15 cellular contexts compared by ENCODE assay signal in genomic region chr10:125882596-125882995, GRCh38. TPM values are rescaled to one million over a fixed set of nuclear protein-coding genes. Genes with fewer than 3 reads are reported as not detected.
DNase-seq lines count a peak whose midpoint lies in the region; ATAC-seq, FAIRE-seq and TF ChIP-seq lines count a peak whose summit lies in the region.
"Had no signal": no experiment of that assay in that cellular context is flagged by ENCODE, and none has a peak within 500 bp of the region (broad histone marks: within the 10 kb centered on the region; RNA-seq: fewer than 3 reads in every experiment).

No MANE protein-coding gene starts in this region.

- H4K20me1 ChIP-seq in endothelial cell of umbilical vein (replicated peaks; ENCODE audit: control insufficient read depth, extremely low read depth, insufficient read depth, low read length): no peaks in the 10 kb centered on the region

- peaks cover 68% of the 10 kb centered on the region for H3K4me1 ChIP-seq in Panc1 (ENCODE audit: control insufficient read depth, insufficient read depth, low read length)
- peaks cover 4% of the 10 kb centered on the region for H3K4me1 ChIP-seq in endothelial cell of umbilical vein (ENCODE audit: control insufficient read depth, extremely low read depth, insufficient read depth, low read length)
- no peaks in the 10 kb centered on the region for H3K4me1 ChIP-seq in spleen

- POLR2A ChIA-PET in Panc1 (lab: Charles Lee): interaction anchor here (1.1 kb wide), 2 partner anchors 9 to 15 kb away, joined by 3 read pairs; no protein-coding TSS in a partner anchor
- POLR2A ChIA-PET in endothelial cell of umbilical vein (lab: Charles Lee): no interaction called here

- 83 to 92% (median 87%) methylated on average over 1 of the region's 1 CpG for WGBS in spleen, 5 donors

- in situ Hi-C loops in ACHN (cut with HindIII; ENCODE audit: low pct_ligation_motif_present, low pct_unique_long_range_greater_than_20kb, low sequenced_read_pairs): no loop called here
- in situ Hi-C loops in Panc1 (cut with HindIII; ENCODE audit: low pct_unique_long_range_greater_than_20kb, low sequenced_read_pairs): no loop called here

- peaks cover 3% of the 10 kb centered on the region for H3K79me2 ChIP-seq in endothelial cell of umbilical vein (ENCODE audit: control insufficient read depth, insufficient read depth, low read length)

- no peak overlapping the region for H3K9ac ChIP-seq in endothelial cell of umbilical vein (replicated peaks; ENCODE audit: extremely low read depth, insufficient read depth, low read length)

- no peak for ATAC-seq in Panc1
- ATAC-seq: HCT116 had no signal

- BruUV-seq in Panc1 (replicated peaks; lab: Mats Ljungman, UMichigan): no TSS peak
- no TSS peak for BruUV-seq in endothelial cell of umbilical vein (replicated peaks; lab: Mats Ljungman, UMichigan)

- H3K36me3 ChIP-seq in Panc1 (ENCODE audit: control insufficient read depth, insufficient read depth, low read length): peaks cover 8% of the 10 kb centered on the region; the same call in 1 of the 2 replicates
- no peaks in the 10 kb centered on the region for H3K36me3 ChIP-seq in endothelial cell of umbilical vein (ENCODE audit: control insufficient read depth in 2 of 2, extremely low read depth in 1 of 2, insufficient read depth in 2 of 2, low read length in 2 of 2)
- H3K36me3 ChIP-seq in spleen: peaks cover 0 to 40% (median 0%) of the 10 kb centered on the region in 6 donors

- dilution Hi-C loops in endothelial cell of umbilical vein (cut with MboI; ENCODE audit: extremely low pct_ligation_motif_present, low sequenced_read_pairs): no loop called here

- CTCF ChIA-PET in Panc1 (lab: Charles Lee): interaction anchor here (0.7 kb wide), 1 partner anchor 14 kb away, joined by 3 read pairs; no protein-coding TSS in a partner anchor
- CTCF ChIA-PET in endothelial cell of umbilical vein (lab: Charles Lee): interaction anchor here (0.8 to 2.0 kb wide), 8 partner anchors 10 to 26 kb away, joined by 3 to 11 read pairs (median 4); no protein-coding TSS in a partner anchor

- no peaks in the 10 kb centered on the region for H3K27me3 ChIP-seq in Panc1 (ENCODE audit: control insufficient read depth, insufficient read depth, low read length)
- no peaks in the 10 kb centered on the region for H3K27me3 ChIP-seq in endothelial cell of umbilical vein (ENCODE audit: control insufficient read depth in 2 of 2, insufficient read depth in 2 of 2, low read length in 2 of 2)
- H3K27me3 ChIP-seq in spleen (replicated peaks in 1 of 7): no peaks in the 10 kb centered on the region

- H3K27ac ChIP-seq in Panc1 (ENCODE audit: low read length): peak overlapping the region; percentile 97
- no peak overlapping the region for H3K27ac ChIP-seq in endothelial cell of umbilical vein (ENCODE audit: insufficient read depth, low read depth, low read length)
- no peak overlapping the region for H3K27ac ChIP-seq in spleen

- TF ChIP-seq CTCF in Panc1 (IDR thresholded peaks at IDR 0.05): no peak
- no peak for TF ChIP-seq CTCF in endothelial cell of umbilical vein (IDR thresholded peaks at IDR 0.05; ENCODE audit: extremely low read depth in 1 of 2, insufficient read depth in 1 of 2, low read depth in 1 of 2, low read length in 2 of 2)
- TF ChIP-seq CTCF in spleen (IDR thresholded peaks at IDR 0.05 in 8 of 11, conservative IDR thresholded peaks at IDR 0.05 in 3 of 11): no peak

- intact Hi-C loops in Panc1 (cut with micrococcal nuclease; ENCODE audit: unreplicated experiment): no loop called here
- intact Hi-C loops in endothelial cell of umbilical vein (cut with micrococcal nuclease): no loop called here
- intact Hi-C loops in spleen (cut with DNase I; ENCODE audit: low total_unique reads): no loop called here

- DNase-seq in ACHN (peak; percentile 51), Panc1 (ENCODE audit: low read depth, low spot score) (no peak), endothelial cell of umbilical vein (ENCODE audit: low read depth, low spot score) (peak; percentile 14), lung microvascular endothelial cell (ENCODE audit: low read depth in 2 of 2) (peak; percentile 17 to 48), spleen (no peak), retina (no peak)
- DNase-seq in central memory CD4-positive, alpha-beta T cell: no peak
- DNase-seq: CD4-positive, alpha-beta T cell; DMS79 treated with DMSO at 0.1 percent for 48 hours; GDM1; Kasumi-1; NCI-H187 treated with DMSO at 0.1 percent for 48 hours; NCI-H2171 treated with DMSO at 0.1 percent for 48 hours had no signal

- no peaks in the 10 kb centered on the region for H3K9me1 ChIP-seq in endothelial cell of umbilical vein (replicated peaks; ENCODE audit: control insufficient read depth, extremely low read depth, insufficient read depth, low read length)

- TF ChIP-seq POLR2A in endothelial cell of umbilical vein (IDR thresholded peaks at IDR 0.05; ENCODE audit: low read depth, low read length) (no peak), spleen (IDR thresholded peaks at IDR 0.05) (no peak)

- no peak for FAIRE-seq in endothelial cell of umbilical vein (lab: Jason Lieb, UNC)

- H3K4me3 ChIP-seq in Panc1 (ENCODE audit: low read depth in 2 of 2, low read length in 2 of 2) (no peak overlapping the region), endothelial cell of umbilical vein (replicated peaks in 1 of 3; ENCODE audit: insufficient read depth in 1 of 3, low read depth in 1 of 3, low read length in 3 of 3) (no peak overlapping the region), spleen (no peak overlapping the region)

- no peak overlapping the region for H2AFZ ChIP-seq in endothelial cell of umbilical vein (ENCODE audit: low read depth, low read length)

- no peaks in the 10 kb centered on the region for H3K9me3 ChIP-seq in Panc1 (ENCODE audit: control insufficient read depth, insufficient read depth, low read depth, low read length)
- no peaks in the 10 kb centered on the region for H3K9me3 ChIP-seq in endothelial cell of umbilical vein (replicated peaks; ENCODE audit: control insufficient read depth, insufficient read depth, low read length)
- peaks cover 0 to 4% (median 0%) of the 10 kb centered on the region in 8 donors for H3K9me3 ChIP-seq in spleen

- no peak overlapping the region for H3K4me2 ChIP-seq in endothelial cell of umbilical vein (ENCODE audit: insufficient read depth, low read length)

RNA-seq across cellular contexts. Expression of gene DHX32, which starts 1.5 kb away (rescaled TPM):
- total RNA-seq in Panc1 (2021; ENCODE audit: unreplicated experiment): 117 TPM
- polyA plus RNA-seq in Panc1 (2012; ENCODE audit: insufficient read length): 94.4 TPM
- total RNA-seq in endothelial cell of umbilical vein: 29.6 and 31.9 TPM in 2 replicates
- polyA plus RNA-seq in endothelial cell of umbilical vein: 15.5 and 17.1 TPM in 2 replicates
- 18.2 and 19.9 TPM in 2 replicates for polyA plus RNA-seq in endothelial cell of umbilical vein (2011; cell fraction: cytosol; rRNA removed)
- polyA plus RNA-seq in endothelial cell of umbilical vein (2011; cell fraction: nucleus; rRNA removed): 32.9 and 33.0 TPM in 2 replicates
- 27.6 and 31.1 TPM in 2 replicates for polyA plus RNA-seq in endothelial cell of umbilical vein (2012)
- 29.0 and 30.4 TPM in 2 replicates for polyA minus RNA-seq in endothelial cell of umbilical vein
- polyA minus RNA-seq in endothelial cell of umbilical vein (2011; cell fraction: cytosol; rRNA and poly(A)+ RNA removed): 34.7 TPM
- polyA minus RNA-seq in endothelial cell of umbilical vein (2011; cell fraction: nucleus; rRNA and poly(A)+ RNA removed): 15.3 and 19.5 TPM in 2 replicates
- total RNA-seq in lung microvascular endothelial cell: 32.9 and 43.8 TPM in 2 replicates
- 10 to 100 TPM; 18.6 to 27.7 (median 21.6) TPM for total RNA-seq in spleen
- 10 to 100 TPM in 2 of 3 donors, 1 to 10 TPM in 1; 8.6 to 11.3 (median 10.3) TPM for polyA plus RNA-seq in spleen

RNA-seq across cellular contexts. Expression of gene FANK1, which starts 13.8 kb away (rescaled TPM):
- 19.1 TPM for total RNA-seq in Panc1 (2021; ENCODE audit: unreplicated experiment)
- polyA plus RNA-seq in Panc1 (2012; ENCODE audit: insufficient read length): 35.0 TPM
- 1.4 and 1.6 TPM in 2 replicates for total RNA-seq in endothelial cell of umbilical vein
- polyA plus RNA-seq in endothelial cell of umbilical vein: 1.9 and 2.0 TPM in 2 replicates
- polyA plus RNA-seq in endothelial cell of umbilical vein (2011; cell fraction: cytosol; rRNA removed): 2.1 and 2.3 TPM in 2 replicates
- polyA plus RNA-seq in endothelial cell of umbilical vein (2011; cell fraction: nucleus; rRNA removed): 8.7 and 11.1 TPM in 2 replicates
- 4.8 and 7.0 TPM in 2 replicates for polyA plus RNA-seq in endothelial cell of umbilical vein (2012)
- polyA minus RNA-seq in endothelial cell of umbilical vein: 3.0 and 3.2 TPM in 2 replicates
- 1.1 TPM for polyA minus RNA-seq in endothelial cell of umbilical vein (2011; cell fraction: cytosol; rRNA and poly(A)+ RNA removed)
- 5.4 and 5.8 TPM in 2 replicates for polyA minus RNA-seq in endothelial cell of umbilical vein (2011; cell fraction: nucleus; rRNA and poly(A)+ RNA removed)
- 0.60 and 0.87 TPM in 2 replicates for total RNA-seq in lung microvascular endothelial cell
- total RNA-seq in spleen: 1 to 10 TPM in 2 of 7 donors, under 1 TPM in 3, not detected in 2; 0.50 to 1.0 (median 0.94) TPM
- polyA plus RNA-seq in spleen: 1 to 10 TPM in 1 of 3 donors, under 1 TPM in 2; 0.35 to 1.0 (median 0.72) TPM
- total RNA-seq: B cell had no signal

RNA-seq across cellular contexts. Expression of gene BCCIP, which starts 59.2 kb away (rescaled TPM):
- total RNA-seq in Panc1 (2021; ENCODE audit: unreplicated experiment) (123 TPM), endothelial cell of umbilical vein (61.3 and 73.5 TPM in 2 replicates), lung microvascular endothelial cell (22.2 and 31.7 TPM in 2 replicates), spleen (10 to 100 TPM; 30.2 to 44.4 (median 33.9) TPM)
- polyA plus RNA-seq in Panc1 (2012; ENCODE audit: insufficient read length): 70.3 TPM
- polyA plus RNA-seq in endothelial cell of umbilical vein (9.4 and 14.5 TPM in 2 replicates), spleen (10 to 100 TPM; 45.1 to 61.3 (median 56.1) TPM)
- 32.5 and 41.1 TPM in 2 replicates for polyA plus RNA-seq in endothelial cell of umbilical vein (2011; cell fraction: cytosol; rRNA removed)
- 15.4 and 27.1 TPM in 2 replicates for polyA plus RNA-seq in endothelial cell of umbilical vein (2011; cell fraction: nucleus; rRNA removed)
- 79.0 and 116 TPM in 2 replicates for polyA plus RNA-seq in endothelial cell of umbilical vein (2012)
- 11.7 and 12.4 TPM in 2 replicates for polyA minus RNA-seq in endothelial cell of umbilical vein
- polyA minus RNA-seq in endothelial cell of umbilical vein (2011; cell fraction: cytosol; rRNA and poly(A)+ RNA removed): 27.7 TPM
- 15.7 and 21.7 TPM in 2 replicates for polyA minus RNA-seq in endothelial cell of umbilical vein (2011; cell fraction: nucleus; rRNA and poly(A)+ RNA removed)

RNA-seq across cellular contexts. Expression of gene UROS, which starts 59.5 kb away (rescaled TPM):
- total RNA-seq in Panc1 (2021; ENCODE audit: unreplicated experiment) (103 TPM), endothelial cell of umbilical vein (38.4 and 40.2 TPM in 2 replicates), lung microvascular endothelial cell (48.4 and 56.2 TPM in 2 replicates), spleen (10 to 100 TPM; 30.3 to 43.8 (median 39.3) TPM)
- 86.7 TPM for polyA plus RNA-seq in Panc1 (2012; ENCODE audit: insufficient read length)
- polyA plus RNA-seq in endothelial cell of umbilical vein (42.0 and 52.6 TPM in 2 replicates), spleen (10 to 100 TPM; 31.6 to 40.7 (median 37.6) TPM)
- polyA plus RNA-seq in endothelial cell of umbilical vein (2011; cell fraction: cytosol; rRNA removed): 30.2 and 33.9 TPM in 2 replicates
- 41.3 and 42.9 TPM in 2 replicates for polyA plus RNA-seq in endothelial cell of umbilical vein (2011; cell fraction: nucleus; rRNA removed)
- polyA plus RNA-seq in endothelial cell of umbilical vein (2012): 42.1 and 53.1 TPM in 2 replicates
- 28.3 and 30.3 TPM in 2 replicates for polyA minus RNA-seq in endothelial cell of umbilical vein
- 36.2 TPM for polyA minus RNA-seq in endothelial cell of umbilical vein (2011; cell fraction: cytosol; rRNA and poly(A)+ RNA removed)
- 23.9 and 25.1 TPM in 2 replicates for polyA minus RNA-seq in endothelial cell of umbilical vein (2011; cell fraction: nucleus; rRNA and poly(A)+ RNA removed)

Comparison
In these comparisons a context has a peak if more than half of its experiments do, and no peak if none do; other contexts are left out.
1. DNase-seq: peak in ACHN (single experiment), endothelial cell of umbilical vein (single experiment) and lung microvascular endothelial cell (2 of 2); none in Panc1 (single experiment), spleen (single experiment), central memory CD4-positive, alpha-beta T cell (single experiment) and retina (single experiment).